ENCODE assay signal across 9 cellular contexts in genomic region chr15:31265090-31265870, GRCh38.
A peak's percentile ranks its signal among the peaks of the same experiment; 100 is the strongest.
DNase-seq lines count a peak whose midpoint lies in the region; ATAC-seq and TF ChIP-seq lines count a peak whose summit lies in the region.
"Had no signal": no experiment of that assay in that cellular context is flagged by ENCODE, and none has a peak within 500 bp of the region (broad histone marks: within the 10 kb centered on the region; RNA-seq: fewer than 3 reads in every experiment).

No MANE protein-coding gene starts in this region.

- H3K27ac ChIP-seq in mammary epithelial cell (ENCODE audit: insufficient read depth, low read depth, low read length) (no peak overlapping the region), transverse colon (peak overlapping the region; percentile 73 to 90 (median 85))

- no peaks in the 10 kb centered on the region for H4K20me1 ChIP-seq in mammary epithelial cell (ENCODE audit: insufficient read depth, low read length)

- H3K27ac Mint-ChIP-seq in MCF 10A (ENCODE audit: low read depth, unreplicated experiment) (peak overlapping the region; percentile 92), T-helper 17 cell (peak overlapping the region; percentile 95)

- peaks cover 29% of the 10 kb centered on the region for H3K4me1 Mint-ChIP-seq in MCF 10A (ENCODE audit: insufficient read depth, unreplicated experiment)
- H3K4me1 Mint-ChIP-seq in T-helper 17 cell: peaks cover 74% of the 10 kb centered on the region

- TF ChIP-seq EP300 in transverse colon (IDR thresholded peaks at IDR 0.05; ENCODE audit: low read depth): no peak

- H3K4me2 ChIP-seq in mammary epithelial cell (ENCODE audit: insufficient read depth, low read depth, low read length): no peak overlapping the region

- ATAC-seq in T-helper 17 cell: no peak
- ATAC-seq in GM21825 (IDR thresholded peaks at IDR 0.05; ENCODE audit: unreplicated experiment): no peak

- CTCF ChIA-PET in MCF 10A (lab: Yijun Ruan, JAX): interaction anchor here (0.6 to 0.7 kb wide), 2 partner anchors 64 to 210 kb away, joined by 3 read pairs; no protein-coding TSS in a partner anchor
- CTCF ChIA-PET in mammary epithelial cell (lab: Charles Lee; ENCODE audit: low non-redundant PET): no interaction called here

- H3K27me3 ChIP-seq in mammary epithelial cell (ENCODE audit: insufficient read depth, low read length) (no peaks in the 10 kb centered on the region), transverse colon (no peaks in the 10 kb centered on the region)
- H3K27me3 ChIP-seq: body of pancreas had no signal

- H3K4me1 ChIP-seq in mammary epithelial cell (ENCODE audit: insufficient read depth, low read length): peaks cover 14% of the 10 kb centered on the region
- peaks cover 27 to 67% (median 40%) of the 10 kb centered on the region in 4 donors for H3K4me1 ChIP-seq in transverse colon

- peaks cover 6% of the 10 kb centered on the region for H3K36me3 Mint-ChIP-seq in MCF 10A (ENCODE audit: insufficient read depth, unreplicated experiment)
- H3K36me3 Mint-ChIP-seq in T-helper 17 cell (ENCODE audit: low read depth): no peaks in the 10 kb centered on the region

- POLR2A ChIA-PET in MCF 10A (lab: Yijun Ruan, JAX): interaction anchor here (0.5 to 2.2 kb wide), 3 partner anchors 11 to 61 kb away, joined by 3 to 14 read pairs (median 6); partner anchors contain the start of gene KLF13

- no peak overlapping the region for H2AFZ ChIP-seq in mammary epithelial cell (ENCODE audit: low read depth, low read length)

- H3K27me3 Mint-ChIP-seq in MCF 10A (ENCODE audit: insufficient read depth, unreplicated experiment) (no peaks in the 10 kb centered on the region), T-helper 17 cell (no peaks in the 10 kb centered on the region)

- BruUV-seq in MCF 10A (replicated peaks; lab: Mats Ljungman, UMichigan) (no TSS peak), mammary epithelial cell (replicated peaks; lab: Mats Ljungman, UMichigan) (no TSS peak)

- dilution Hi-C loops in mammary epithelial cell (cut with HindIII; ENCODE audit: low sequenced_read_pairs): no loop called here

- H3K9me3 Mint-ChIP-seq in MCF 10A (ENCODE audit: unreplicated experiment): no peaks in the 10 kb centered on the region

- no peaks in the 10 kb centered on the region for H3K79me2 ChIP-seq in mammary epithelial cell (ENCODE audit: insufficient read depth, low read length)

- in situ Hi-C loops in mammary epithelial cell (cut with MboI; ENCODE audit: low sequenced_read_pairs in 2 of 2): loop anchor here in 1 of 2 donors (10.0 kb wide), 1 partner anchor 60 kb away; no protein-coding TSS in a partner anchor
- in situ Hi-C loops in transverse colon (cut with MboI; ENCODE audit: low pct_ligation_motif_present in 1 of 4, low pct_unique_long_range_greater_than_20kb in 1 of 4, low sequenced_read_pairs in 3 of 4): no loop called here

- H3K4me3 Mint-ChIP-seq in MCF 10A (ENCODE audit: unreplicated experiment): no peak overlapping the region
- H3K4me3 Mint-ChIP-seq in T-helper 17 cell: peak overlapping the region; percentile 83

- no peak overlapping the region for H3K4me3 ChIP-seq in mammary epithelial cell (replicated peaks in 1 of 3; ENCODE audit: insufficient read depth in 1 of 3, low read depth in 2 of 3, low read length in 3 of 3)
- no peak overlapping the region for H3K4me3 ChIP-seq in transverse colon
- H3K4me3 ChIP-seq in foreskin fibroblast (ENCODE audit: low read depth in 1 of 2, low read length in 2 of 2): no peak overlapping the region
- H3K4me3 ChIP-seq: body of pancreas had no signal

- WGBS in mammary epithelial cell (ENCODE audit: low coverage, missing lambda C conversion rate): 90% methylated on average over 9 of the region's 21 CpGs
- WGBS in transverse colon (ENCODE audit: low coverage in 1 of 2), 2 donors: 63 to 76% methylated on average over 4 to 15 of the region's 21 CpGs

- no peak overlapping the region for H3K9ac ChIP-seq in mammary epithelial cell (ENCODE audit: insufficient read depth, low read length)

- H3K9me3 ChIP-seq in mammary epithelial cell (replicated peaks; ENCODE audit: insufficient read depth, low read length): no peaks in the 10 kb centered on the region
- no peaks in the 10 kb centered on the region for H3K9me3 ChIP-seq in T-helper 17 cell (ENCODE audit: control insufficient read depth, low read length, poor library complexity, severe bottlenecking)
- H3K9me3 ChIP-seq in transverse colon: no peaks in the 10 kb centered on the region
- H3K9me3 ChIP-seq: body of pancreas had no signal

- no peaks in the 10 kb centered on the region for H3K36me3 ChIP-seq in mammary epithelial cell (ENCODE audit: insufficient read depth, low read length)
- H3K36me3 ChIP-seq in transverse colon: no peaks in the 10 kb centered on the region

- intact Hi-C loops in MCF 10A (cut with micrococcal nuclease): loop anchor here (2.0 kb wide), 1 partner anchor 62 kb away; the partner anchor contains the start of gene KLF13
- intact Hi-C loops in mammary epithelial cell (cut with micrococcal nuclease): no loop called here
- intact Hi-C loops in transverse colon (cut with DNase I; ENCODE audit: low total_unique reads): no loop called here

- TF ChIP-seq POLR2A in transverse colon (IDR thresholded peaks at IDR 0.05): no peak

- TF ChIP-seq CTCF in MCF 10A (IDR thresholded peaks at IDR 0.05; ENCODE audit: unreplicated experiment): no peak
- TF ChIP-seq CTCF in mammary epithelial cell (conservative IDR thresholded peaks at IDR 0.05 in 1 of 2, IDR thresholded peaks at IDR 0.05 in 1 of 2; ENCODE audit: extremely low read depth in 1 of 2, insufficient read depth in 1 of 2, low read depth in 1 of 2, low read length in 2 of 2): no peak
- no peak for TF ChIP-seq CTCF in transverse colon (IDR thresholded peaks at IDR 0.05)
- TF ChIP-seq CTCF in foreskin fibroblast (IDR thresholded peaks at IDR 0.05; ENCODE audit: low read depth, low read length): no peak

- DNase-seq in MCF 10A (ENCODE audit: unreplicated experiment) (no peak), mammary epithelial cell (no peak), T-helper 17 cell (no peak), left kidney (ENCODE audit: low read depth, low spot score) (peak; percentile 48), transverse colon (peak; percentile 60), T1000 (lab: John Stamatoyannopoulos, UW) (no peak), foreskin fibroblast (no peak)

Comparison
In these comparisons a context has a peak if more than half of its experiments do, and no peak if none do; other contexts are left out.
1. DNase-seq: peak in left kidney (single experiment) and transverse colon (single experiment); none in MCF 10A (single experiment), mammary epithelial cell (single experiment), T-helper 17 cell (0 of 3), T1000 (single experiment) and foreskin fibroblast (0 of 2).